ENCODE assay signal across 14 cellular contexts in genomic region chrX:20452487-20452886, GRCh38.
A peak's percentile ranks its signal among the peaks of the same experiment; 100 is the strongest.
DNase-seq lines count a peak whose midpoint lies in the region; ATAC-seq, FAIRE-seq and TF ChIP-seq lines count a peak whose summit lies in the region.
"Had no signal": no experiment of that assay in that cellular context is flagged by ENCODE, and none has a peak within 500 bp of the region (broad histone marks: within the 10 kb centered on the region; RNA-seq: fewer than 3 reads in every experiment).

No MANE protein-coding gene starts in this region.

- no peak for TF ChIP-seq CTCF in Peyer's patch (IDR thresholded peaks at IDR 0.05)
- no peak for TF ChIP-seq CTCF in kidney (IDR thresholded peaks at IDR 0.05; ENCODE audit: borderline replicate concordance, extremely low read depth, insufficient read depth)

- no peak for FAIRE-seq in kidney (lab: Jason Lieb, UNC)
- FAIRE-seq: G401.6 had no signal

- H3K4me3 Mint-ChIP-seq in activated T-cell treated with anti-CD3 and anti-CD28 coated beads, Interleukin-2, amount 50 U/mL, for 72 hours = peak overlapping the region; percentile 44 to 83
- peak overlapping the region; percentile 51 for H3K4me3 Mint-ChIP-seq in stimulated activated effector memory CD8-positive, alpha-beta T cell treated with anti-CD3 and anti-CD28 coated beads, Interleukin-12 subunit alpha, Interleukin-12 subunit beta, amount 100 ng/mL, for 72 hours
- H3K4me3 Mint-ChIP-seq: brain had no signal

- DNase-seq in activated T-cell treated with anti-CD3 and anti-CD28 coated beads, Interleukin-2, amount 50 U/mL, for 72 hours = no peak
- no peak for DNase-seq in activated T-cell treated with anti-CD3 and anti-CD28 coated beads, Interleukin-2, amount 50 U/mL, for 48 hours
- DNase-seq in stimulated activated effector memory CD8-positive, alpha-beta T cell treated with anti-CD3 and anti-CD28 coated beads, Interleukin-12 subunit alpha, Interleukin-12 subunit beta, amount 100 ng/mL, for 72 hours (ENCODE audit: low spot score in 2 of 2) = no peak
- DNase-seq in Peyer's patch = no peak
- no peak for DNase-seq in NCI-H1092 (lab: John Stamatoyannopoulos, UW)
- no peak for DNase-seq in kidney
- DNase-seq: activated CD4-positive, alpha-beta T cell treated with anti-CD3 and anti-CD28 coated beads, Interleukin-2, amount 50 U/mL, for 4 hours; naive thymus-derived CD8-positive, alpha-beta T cell had no signal

- H3K36me3 Mint-ChIP-seq in activated T-cell treated with anti-CD3 and anti-CD28 coated beads, Interleukin-2, amount 50 U/mL, for 72 hours (ENCODE audit: insufficient read depth in 2 of 2) = peaks cover 1 to 3% of the 10 kb centered on the region in 2 donors
- H3K36me3 Mint-ChIP-seq in stimulated activated effector memory CD8-positive, alpha-beta T cell treated with anti-CD3 and anti-CD28 coated beads, Interleukin-12 subunit alpha, Interleukin-12 subunit beta, amount 100 ng/mL, for 72 hours = no peaks in the 10 kb centered on the region
- H3K36me3 Mint-ChIP-seq: brain had no signal

- H3K9ac ChIP-seq in kidney (ENCODE audit: low read length in 2 of 2) = no peak overlapping the region

- H3K27ac ChIP-seq in Peyer's patch (peak overlapping the region in 1 of 4 donors; percentile 17), kidney (ENCODE audit: low read depth in 2 of 2, low read length in 2 of 2) (no peak overlapping the region)
- H3K27ac ChIP-seq: esophagus muscularis mucosa, SJSA1 had no signal

- H3K36me3 ChIP-seq in Peyer's patch (no peaks in the 10 kb centered on the region), kidney (ENCODE audit: control insufficient read depth in 1 of 2, insufficient read depth in 2 of 2, low read length in 2 of 2) (no peaks in the 10 kb centered on the region)
- H3K36me3 ChIP-seq: esophagus muscularis mucosa, SJSA1 had no signal

- H3K4me1 ChIP-seq in Peyer's patch = no peaks in the 10 kb centered on the region
- H3K4me1 ChIP-seq in kidney (ENCODE audit: control insufficient read depth in 1 of 2, insufficient read depth in 1 of 2, low read depth in 1 of 2, low read length in 2 of 2) = no peaks in the 10 kb centered on the region
- H3K4me1 ChIP-seq: esophagus muscularis mucosa had no signal

- peaks cover 21% of the 10 kb centered on the region for H3K4me1 Mint-ChIP-seq in activated T-cell treated with anti-CD3 and anti-CD28 coated beads, Interleukin-2, amount 50 U/mL, for 72 hours (ENCODE audit: low read depth)
- H3K4me1 Mint-ChIP-seq in stimulated activated effector memory CD8-positive, alpha-beta T cell treated with anti-CD3 and anti-CD28 coated beads, Interleukin-12 subunit alpha, Interleukin-12 subunit beta, amount 100 ng/mL, for 72 hours = peaks cover 36% of the 10 kb centered on the region
- H3K4me1 Mint-ChIP-seq: brain had no signal

- TF ChIP-seq POLR2A in Peyer's patch (IDR thresholded peaks at IDR 0.05) = no peak

- ATAC-seq in activated T-cell treated with anti-CD3 and anti-CD28 coated beads, Interleukin-2, amount 50 U/mL, for 72 hours (replicated peaks in 1 of 2) = peak; percentile 67 to 73
- peak; percentile 60 for ATAC-seq in HG02610 (IDR thresholded peaks at IDR 0.05; ENCODE audit: unreplicated experiment)
- ATAC-seq in HG03558 (IDR thresholded peaks at IDR 0.05; ENCODE audit: extremely low read depth, unreplicated experiment) = peak; percentile 57
- peak; percentile 67 for ATAC-seq in stimulated activated effector memory CD8-positive, alpha-beta T cell treated with anti-CD3 and anti-CD28 coated beads, Interleukin-12 subunit alpha, Interleukin-12 subunit beta, amount 100 ng/mL, for 72 hours
- ATAC-seq: naive thymus-derived CD8-positive, alpha-beta T cell had no signal

- intact Hi-C loops in kidney (cut with DNase I) = no loop called here

- peak overlapping the region; percentile 82 for H3K27ac Mint-ChIP-seq in activated T-cell treated with anti-CD3 and anti-CD28 coated beads, Interleukin-2, amount 50 U/mL, for 72 hours
- peak overlapping the region; percentile 43 for H3K27ac Mint-ChIP-seq in stimulated activated effector memory CD8-positive, alpha-beta T cell treated with anti-CD3 and anti-CD28 coated beads, Interleukin-12 subunit alpha, Interleukin-12 subunit beta, amount 100 ng/mL, for 72 hours

- H3K4me3 ChIP-seq in Peyer's patch (no peak overlapping the region), kidney (ENCODE audit: low read length in 2 of 2) (no peak overlapping the region)
- H3K4me3 ChIP-seq: esophagus muscularis mucosa, SJSA1 had no signal

- H3K9me3 ChIP-seq in Peyer's patch (no peaks in the 10 kb centered on the region), kidney (ENCODE audit: control insufficient read depth in 1 of 2, low read length in 2 of 2) (no peaks in the 10 kb centered on the region)
- H3K9me3 ChIP-seq: esophagus muscularis mucosa, SJSA1 had no signal

- peaks cover 16% of the 10 kb centered on the region for H3K27me3 Mint-ChIP-seq in activated T-cell treated with anti-CD3 and anti-CD28 coated beads, Interleukin-2, amount 50 U/mL, for 72 hours (ENCODE audit: low read depth)
- H3K27me3 Mint-ChIP-seq: brain; naive thymus-derived CD8-positive, alpha-beta T cell had no signal

- peaks cover 1 to 5% of the 10 kb centered on the region in 2 donors for H3K9me3 Mint-ChIP-seq in activated T-cell treated with anti-CD3 and anti-CD28 coated beads, Interleukin-2, amount 50 U/mL, for 72 hours
- no peaks in the 10 kb centered on the region for H3K9me3 Mint-ChIP-seq in stimulated activated effector memory CD8-positive, alpha-beta T cell treated with anti-CD3 and anti-CD28 coated beads, Interleukin-12 subunit alpha, Interleukin-12 subunit beta, amount 100 ng/mL, for 72 hours

- H3K27me3 ChIP-seq in Peyer's patch = no peaks in the 10 kb centered on the region
- H3K27me3 ChIP-seq: esophagus muscularis mucosa, SJSA1 had no signal
